In genomic region chr1:31709060-31709459, GRCh38 we compare ENCODE assay signal across 20 cellular contexts. TPM values are rescaled to one million over a fixed set of nuclear protein-coding genes. Genes with fewer than 3 reads are reported as not detected.
"Had no signal": no experiment of that assay in that cellular context is flagged by ENCODE, and none has a peak within 500 bp of the region (broad histone marks: within the 10 kb centered on the region; RNA-seq: fewer than 3 reads in every experiment).

No MANE protein-coding gene starts in this region.

- DNase-seq: activated CD4-positive, alpha-beta T cell treated with anti-CD3 and anti-CD28 coated beads, Interleukin-2, amount 10 ng/mL, durations not matched to agents 24 days and 14 days; activated CD8-positive, alpha-beta T cell treated with anti-CD3 and anti-CD28 coated beads for 36 hours; activated naive CD4-positive, alpha-beta T cell; activated T-cell treated with anti-CD3 and anti-CD28 coated beads, Interleukin-2, amount 50 U/mL, for 1 hour; central memory CD4-positive, alpha-beta T cell; foreskin melanocyte; hypothalamus; islet precursor cell; left colon; lower lobe of right lung; nucleus accumbens; retina; stimulated activated CD4-positive, alpha-beta T cell treated with anti-CD3 and anti-CD28 coated beads, Interleukin-12 subunit alpha, Interleukin-12 subunit beta, amount 100 ng/mL, for 4 hours; stimulated activated CD4-positive, alpha-beta T cell treated with anti-CD3 and anti-CD28 coated beads, Interleukin-1b, Interleukin-23, amount 100 ng/mL, for 48 hours; stimulated activated CD8-positive, alpha-beta memory T cell treated with anti-CD3 and anti-CD28 coated beads, Interleukin-4, amount 100 ng/mL, for 48 hours; stimulated activated naive CD4-positive, alpha-beta T cell; thyroid gland had no signal

- H3K27ac Mint-ChIP-seq: activated CD4-positive, alpha-beta T cell treated with anti-CD3 and anti-CD28 coated beads, Interleukin-2, amount 10 ng/mL, durations not matched to agents 24 days and 14 days; activated CD8-positive, alpha-beta T cell treated with anti-CD3 and anti-CD28 coated beads for 36 hours; activated T-helper 17 cell treated with anti-CD3 and anti-CD28 coated beads, Interleukin-2, amount 50 U/mL, for 72 hours; mesothelial cell of epicardium; natural killer cell treated with Interleukin-12 subunit alpha and Interleukin-12 subunit beta and Interleukin-15 and Interleukin-18, amount 100 ng/mL, for 72 hours had no signal

- H3K36me3 Mint-ChIP-seq: mesothelial cell of epicardium; natural killer cell treated with Interleukin-12 subunit alpha and Interleukin-12 subunit beta and Interleukin-15 and Interleukin-18, amount 100 ng/mL, for 72 hours had no signal

- ATAC-seq: activated CD8-positive, alpha-beta T cell treated with anti-CD3 and anti-CD28 coated beads for 36 hours; activated T-helper 17 cell treated with anti-CD3 and anti-CD28 coated beads, Interleukin-2, amount 50 U/mL, for 72 hours; left colon; lower lobe of right lung; natural killer cell treated with Interleukin-12 subunit alpha and Interleukin-12 subunit beta and Interleukin-15 and Interleukin-18, amount 100 ng/mL, for 72 hours had no signal

- H3K4me3 Mint-ChIP-seq: activated CD4-positive, alpha-beta T cell treated with anti-CD3 and anti-CD28 coated beads, Interleukin-2, amount 10 ng/mL, durations not matched to agents 24 days and 14 days; activated CD8-positive, alpha-beta T cell treated with anti-CD3 and anti-CD28 coated beads for 36 hours; activated T-helper 17 cell treated with anti-CD3 and anti-CD28 coated beads, Interleukin-2, amount 50 U/mL, for 72 hours; mesothelial cell of epicardium; natural killer cell treated with Interleukin-12 subunit alpha and Interleukin-12 subunit beta and Interleukin-15 and Interleukin-18, amount 100 ng/mL, for 72 hours had no signal

- H3K9me3 Mint-ChIP-seq: activated CD4-positive, alpha-beta T cell treated with anti-CD3 and anti-CD28 coated beads, Interleukin-2, amount 10 ng/mL, durations not matched to agents 24 days and 14 days; activated CD8-positive, alpha-beta T cell treated with anti-CD3 and anti-CD28 coated beads for 36 hours; activated T-helper 17 cell treated with anti-CD3 and anti-CD28 coated beads, Interleukin-2, amount 50 U/mL, for 72 hours; mesothelial cell of epicardium; natural killer cell treated with Interleukin-12 subunit alpha and Interleukin-12 subunit beta and Interleukin-15 and Interleukin-18, amount 100 ng/mL, for 72 hours had no signal

RNA-seq across cellular contexts. Expression of gene COL16A1, which starts 5.2 kb away (rescaled TPM):
- total RNA-seq: activated CD4-positive, alpha-beta T cell treated with anti-CD3 and anti-CD28 coated beads, Interleukin-2, amount 10 ng/mL, durations not matched to agents 24 days and 14 days; activated T-helper 17 cell treated with anti-CD3 and anti-CD28 coated beads, Interleukin-2, amount 50 U/mL, for 72 hours had no signal
